In the genomic region with DNA sequence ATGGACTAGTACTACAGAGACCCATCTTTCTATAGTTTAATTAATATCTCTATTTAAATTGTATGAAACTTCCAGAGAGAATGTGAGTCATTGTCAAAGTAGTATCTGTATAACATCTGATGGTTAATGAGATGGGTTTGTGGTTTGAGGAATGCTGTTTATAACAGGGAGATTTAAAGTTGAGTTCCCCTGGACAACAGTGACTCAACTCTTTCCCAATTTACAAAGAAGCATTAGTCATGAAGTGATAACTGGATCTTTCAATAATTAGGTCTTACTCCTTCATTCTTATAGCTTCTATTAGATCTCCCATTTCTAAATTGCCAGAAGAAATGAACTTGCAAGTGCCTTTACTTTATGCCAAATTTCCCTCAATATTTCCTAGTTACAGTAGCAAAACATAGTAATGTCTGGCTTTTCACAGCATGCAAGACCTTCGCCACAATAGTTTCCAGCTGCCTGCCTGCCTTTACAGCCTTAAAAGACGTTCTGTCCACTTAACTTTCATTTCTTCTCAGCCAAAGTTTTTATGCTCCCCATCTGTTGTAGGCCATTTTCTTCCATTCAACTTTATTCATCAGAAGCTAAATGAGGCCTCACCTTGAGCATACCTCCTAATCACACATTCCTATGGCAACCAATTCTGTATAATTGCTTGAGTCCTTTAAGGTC, we compare ENCODE assay signal across 13 cellular contexts. TPM values are rescaled to one million over a fixed set of nuclear protein-coding genes. Genes with fewer than 3 reads are reported as not detected.
DNase-seq lines count a peak whose midpoint lies in the region; ATAC-seq and TF ChIP-seq lines count a peak whose summit lies in the region.
"Had no signal": no experiment of that assay in that cellular context is flagged by ENCODE, and none has a peak within 500 bp of the region (broad histone marks: within the 10 kb centered on the region; RNA-seq: fewer than 3 reads in every experiment).

No MANE protein-coding gene starts in this region.

- ATAC-seq in HG03342 (IDR thresholded peaks at IDR 0.05; ENCODE audit: unreplicated experiment) (no peak), HG03571 (IDR thresholded peaks at IDR 0.05; ENCODE audit: unreplicated experiment) (no peak)
- ATAC-seq in activated CD8-positive, alpha-beta T cell treated with anti-CD3 and anti-CD28 coated beads for 36 hours = no peak

- no peak overlapping the region for H3K4me3 Mint-ChIP-seq in activated CD8-positive, alpha-beta T cell treated with anti-CD3 and anti-CD28 coated beads for 36 hours

- no peaks in the 10 kb centered on the region for H3K36me3 Mint-ChIP-seq in activated CD8-positive, alpha-beta T cell treated with anti-CD3 and anti-CD28 coated beads for 36 hours (ENCODE audit: low read depth)

- H3K9me3 Mint-ChIP-seq in activated CD8-positive, alpha-beta T cell treated with anti-CD3 and anti-CD28 coated beads for 36 hours = no peaks in the 10 kb centered on the region

- CTCF ChIA-PET in activated CD8-positive, alpha-beta T cell treated with anti-CD3 and anti-CD28 coated beads for 36 hours (lab: Charles Lee) = interaction anchor here (1.0 kb wide), 1 partner anchor 78 kb away, joined by 3 read pairs; no protein-coding TSS in a partner anchor

- no peaks in the 10 kb centered on the region for H3K27me3 Mint-ChIP-seq in activated CD8-positive, alpha-beta T cell treated with anti-CD3 and anti-CD28 coated beads for 36 hours

- intact Hi-C loops in activated CD8-positive, alpha-beta T cell treated with anti-CD3 and anti-CD28 coated beads for 36 hours (cut with micrococcal nuclease) = no loop called here

- no peak overlapping the region for H3K27ac Mint-ChIP-seq in activated CD8-positive, alpha-beta T cell treated with anti-CD3 and anti-CD28 coated beads for 36 hours

- no peak for TF ChIP-seq CTCF in AG09309 (IDR thresholded peaks at IDR 0.05; ENCODE audit: control insufficient read depth, insufficient read depth, low read depth, low read length, missing control alignments)
- no peak for TF ChIP-seq CTCF in activated CD8-positive, alpha-beta T cell treated with anti-CD3 and anti-CD28 coated beads for 36 hours (IDR thresholded peaks at IDR 0.05)

- H3K4me1 Mint-ChIP-seq in activated CD8-positive, alpha-beta T cell treated with anti-CD3 and anti-CD28 coated beads for 36 hours (ENCODE audit: low read depth) = peaks cover 5% of the 10 kb centered on the region

- DNase-seq in AG09309 (ENCODE audit: low read depth) = peak; percentile 94
- DNase-seq in NCI-H226 = peak; percentile 78
- DNase-seq in epidermal melanocyte (ENCODE audit: insufficient read length, low spot score) = peak; percentile 20
- peak; percentile 83 for DNase-seq in myocyte (ENCODE audit: low read depth)
- DNase-seq in NCI-H774 (lab: John Stamatoyannopoulos, UW) = no peak
- no peak for DNase-seq in activated CD8-positive, alpha-beta T cell treated with anti-CD3 and anti-CD28 coated beads for 36 hours
- DNase-seq: activated gamma-delta T cell; NCI-H1694 treated with DMSO at 0.1 percent for 48 hours; stimulated activated CD4-positive, alpha-beta T cell treated with anti-CD3 and anti-CD28 coated beads, Interleukin-12 subunit alpha, Interleukin-12 subunit beta, amount 100 ng/mL, for 4 hours; T-helper 9 cell had no signal

- H3K4me3 ChIP-seq in AG09309 (ENCODE audit: control insufficient read depth, low read depth, low read length) = no peak overlapping the region
- H3K4me3 ChIP-seq: thoracic aorta had no signal

- POLR2A ChIA-PET in activated CD8-positive, alpha-beta T cell treated with anti-CD3 and anti-CD28 coated beads for 36 hours (lab: Charles Lee) = no interaction called here

RNA-seq across cellular contexts. Expression of a gene that starts 47.7 kb away (rescaled TPM):
- 45.2 and 48.6 TPM in 2 replicates for total RNA-seq in myocyte
- 16.5 TPM for polyA plus RNA-seq in myocyte (2012)
- 10 to 100 TPM; 86.2 to 90.5 TPM for total RNA-seq in activated CD8-positive, alpha-beta T cell treated with anti-CD3 and anti-CD28 coated beads for 36 hours

Comparison
In these comparisons a context has a peak if more than half of its experiments do, and no peak if none do; other contexts are left out.
1. DNase-seq: peak in AG09309 (single experiment), NCI-H226 (single experiment), epidermal melanocyte (single experiment) and myocyte (single experiment); none in NCI-H774 (single experiment) and activated CD8-positive, alpha-beta T cell treated with anti-CD3 and anti-CD28 coated beads for 36 hours (single experiment).